Comparison of ENCODE assay signal across 1 cellular context in the genomic region with DNA sequence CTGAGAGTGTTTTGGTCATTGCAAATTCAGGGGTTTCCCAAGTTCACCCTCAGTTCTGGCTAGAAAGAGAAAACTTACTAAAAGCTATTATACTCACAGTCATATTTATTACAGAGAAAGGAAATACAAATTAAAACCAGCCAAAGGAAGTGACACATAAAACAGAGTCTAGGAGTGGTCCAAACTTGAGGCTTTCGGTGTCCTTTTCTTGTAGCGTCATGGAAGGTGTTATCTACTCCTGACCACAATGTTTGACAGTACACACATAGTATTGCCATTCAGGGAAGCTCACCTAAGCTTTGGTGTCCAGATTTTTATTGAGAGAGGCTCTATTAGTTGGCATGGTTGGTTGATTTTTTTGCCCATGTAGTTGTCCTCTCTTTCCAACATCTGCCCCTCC.
A peak's percentile ranks its signal among the peaks of the same experiment; 100 is the strongest.
TF ChIP-seq lines count a peak whose summit lies in the region.

No MANE protein-coding gene starts in this region.

TF ChIP-seq in K562, 482 proteins besides CTCF, POLR2A, EP300 and RAD21:
- TF ChIP-seq CREM (IDR thresholded peaks at IDR 0.05; ENCODE audit: low read depth) (peak; percentile 56; the same call in 1 of the 2 replicates), SAP30 (IDR thresholded peaks at IDR 0.05; ENCODE audit: borderline replicate concordance, insufficient read depth, low read depth, low read length, poor library complexity, severe bottlenecking) (no peak)
